ENCODE assay signal across 12 cellular contexts in genomic region chr10:74822583-74823089, GRCh38. TPM values are rescaled to one million over a fixed set of nuclear protein-coding genes. Genes with fewer than 3 reads are reported as not detected.
DNase-seq lines count a peak whose midpoint lies in the region; ATAC-seq and TF ChIP-seq lines count a peak whose summit lies in the region.
"Had no signal": no experiment of that assay in that cellular context is flagged by ENCODE, and none has a peak within 500 bp of the region (broad histone marks: within the 10 kb centered on the region; RNA-seq: fewer than 3 reads in every experiment).

No MANE protein-coding gene starts in this region.

- H3K4me1 Mint-ChIP-seq in T-helper 2 cell treated with Interferon-gamma antibody and Interleukin-4, amounts not matched to agents 5 μg/mL and 100 μg/mL, for 36 hours (ENCODE audit: low read depth), result peaks cover 39% of the 10 kb centered on the region
- peaks cover 30% of the 10 kb centered on the region for H3K4me1 Mint-ChIP-seq in type B pancreatic cell (ENCODE audit: unreplicated experiment)
- H3K4me1 Mint-ChIP-seq in stimulated activated naive CD8-positive, alpha-beta T cell treated with anti-CD3 and anti-CD28 coated beads, Interleukin-15, amount 100 ng/mL, for 72 hours, result peaks cover 22% of the 10 kb centered on the region

- H3K4me3 ChIP-seq in heart left ventricle, result no peak overlapping the region
- H3K4me3 ChIP-seq in foreskin fibroblast (ENCODE audit: low read depth in 1 of 2, low read length in 2 of 2), result no peak overlapping the region

- TF ChIP-seq CTCF in heart left ventricle (IDR thresholded peaks at IDR 0.05) (no peak), foreskin fibroblast (IDR thresholded peaks at IDR 0.05; ENCODE audit: low read depth, low read length) (no peak), type B pancreatic cell (conservative IDR thresholded peaks at IDR 0.05) (no peak)

- peaks cover 0 to 42% (median 23%) of the 10 kb centered on the region in 12 donors for H3K4me1 ChIP-seq in heart left ventricle

- H3K4me3 Mint-ChIP-seq in T-helper 2 cell treated with Interferon-gamma antibody and Interleukin-4, amounts not matched to agents 5 μg/mL and 100 μg/mL, for 36 hours, result peak overlapping the region; percentile 88
- peak overlapping the region; percentile 88 for H3K4me3 Mint-ChIP-seq in type B pancreatic cell
- no peak overlapping the region for H3K4me3 Mint-ChIP-seq in stimulated activated naive CD8-positive, alpha-beta T cell treated with anti-CD3 and anti-CD28 coated beads, Interleukin-15, amount 100 ng/mL, for 72 hours

- H3K27me3 ChIP-seq in heart left ventricle, result no peaks in the 10 kb centered on the region

- no peaks in the 10 kb centered on the region for H3K9me3 ChIP-seq in heart left ventricle

- H3K36me3 Mint-ChIP-seq in T-helper 2 cell treated with Interferon-gamma antibody and Interleukin-4, amounts not matched to agents 5 μg/mL and 100 μg/mL, for 36 hours (ENCODE audit: low read depth), result no peaks in the 10 kb centered on the region
- peaks cover 9% of the 10 kb centered on the region for H3K36me3 Mint-ChIP-seq in type B pancreatic cell

- 34 to 48% (median 39%) methylated on average over 2 of the region's 2 CpGs for WGBS in heart left ventricle, 4 donors

- no peak overlapping the region for H3K27ac Mint-ChIP-seq in T-helper 2 cell treated with Interferon-gamma antibody and Interleukin-4, amounts not matched to agents 5 μg/mL and 100 μg/mL, for 36 hours
- H3K27ac Mint-ChIP-seq in type B pancreatic cell, result no peak overlapping the region
- H3K27ac Mint-ChIP-seq in stimulated activated naive CD8-positive, alpha-beta T cell treated with anti-CD3 and anti-CD28 coated beads, Interleukin-15, amount 100 ng/mL, for 72 hours, result no peak overlapping the region

- peak overlapping the region; percentile 22 to 99 (median 44) for H3K27ac ChIP-seq in heart left ventricle
- H3K27ac ChIP-seq: RWPE1 had no signal

- no peaks in the 10 kb centered on the region for H3K27me3 Mint-ChIP-seq in T-helper 2 cell treated with Interferon-gamma antibody and Interleukin-4, amounts not matched to agents 5 μg/mL and 100 μg/mL, for 36 hours (ENCODE audit: low read depth)
- no peaks in the 10 kb centered on the region for H3K27me3 Mint-ChIP-seq in type B pancreatic cell
- H3K27me3 Mint-ChIP-seq in stimulated activated naive CD8-positive, alpha-beta T cell treated with anti-CD3 and anti-CD28 coated beads, Interleukin-15, amount 100 ng/mL, for 72 hours, result no peaks in the 10 kb centered on the region

- ATAC-seq in heart left ventricle, result no peak
- ATAC-seq in left cardiac atrium, result no peak
- ATAC-seq in stimulated activated naive CD8-positive, alpha-beta T cell treated with anti-CD3 and anti-CD28 coated beads, Interleukin-15, amount 100 ng/mL, for 72 hours, result no peak

- DNase-seq in heart left ventricle (no peak), left cardiac atrium (no peak), foreskin fibroblast (peak; percentile 66 to 83), type B pancreatic cell (ENCODE audit: extremely low spot score, unreplicated experiment) (no peak), NCI-H446 (lab: John Stamatoyannopoulos, UW) (no peak)
- no peak for DNase-seq in T-helper 2 cell treated with Interferon-gamma antibody and Interleukin-4, amounts not matched to agents 5 μg/mL and 100 μg/mL, for 36 hours (ENCODE audit: low spot score)
- no peak for DNase-seq in stimulated activated naive CD8-positive, alpha-beta T cell treated with anti-CD3 and anti-CD28 coated beads, Interleukin-15, amount 100 ng/mL, for 72 hours
- DNase-seq in stimulated activated CD4-positive, alpha-beta T cell treated with anti-CD3 and anti-CD28 coated beads, Interleukin-4, amount 100 ng/mL, for 24 hours, result no peak
- DNase-seq: glutamatergic neuron; NCI-H1417 treated with DMSO at 0.1 percent for 48 hours; stimulated activated CD4-positive, alpha-beta T cell treated with anti-CD3 and anti-CD28 coated beads, Interleukin-4, amount 100 ng/mL, for 4 hours had no signal

- TF ChIP-seq POLR2A in heart left ventricle (IDR thresholded peaks at IDR 0.05), result no peak

- H3K9me3 Mint-ChIP-seq in T-helper 2 cell treated with Interferon-gamma antibody and Interleukin-4, amounts not matched to agents 5 μg/mL and 100 μg/mL, for 36 hours, result no peaks in the 10 kb centered on the region
- no peaks in the 10 kb centered on the region for H3K9me3 Mint-ChIP-seq in type B pancreatic cell
- no peaks in the 10 kb centered on the region for H3K9me3 Mint-ChIP-seq in stimulated activated naive CD8-positive, alpha-beta T cell treated with anti-CD3 and anti-CD28 coated beads, Interleukin-15, amount 100 ng/mL, for 72 hours

- no peaks in the 10 kb centered on the region for H3K36me3 ChIP-seq in heart left ventricle

- intact Hi-C loops in heart left ventricle (cut with DNase I), result loop anchor here in 9 of 10 donors (5.0 to 10.0 kb wide), 9 partner anchors 162 to 1048 kb away; partner anchors contain the start of gene COMTD1 (in 2 of the 9)
- intact Hi-C loops in left cardiac atrium (cut with DNase I), result loop anchor here in 1 of 2 donors (10.0 kb wide), 2 partner anchors 228 to 282 kb away; a partner anchor contains a TSS

RNA-seq across cellular contexts. Expression of gene KAT6B, which starts 3.8 kb away (rescaled TPM):
- total RNA-seq in heart left ventricle, result 10 to 100 TPM; 36.8 to 61.3 (median 46.9) TPM
- polyA plus RNA-seq in heart left ventricle, result 10 to 100 TPM; 10.4 to 11.4 TPM
- 10 to 100 TPM; 25.2 to 37.0 TPM for total RNA-seq in left cardiac atrium
- total RNA-seq in type B pancreatic cell (ENCODE audit: low replicate concordance), result 21.5 and 48.3 TPM in 2 replicates

Comparison
In these comparisons a context has a peak if more than half of its experiments do, and no peak if none do; other contexts are left out.
1. DNase-seq: peak in foreskin fibroblast (2 of 2); none in heart left ventricle (0 of 5), left cardiac atrium (single experiment), T-helper 2 cell treated with Interferon-gamma antibody and Interleukin-4, amounts not matched to agents 5 μg/mL and 100 μg/mL, for 36 hours (single experiment), type B pancreatic cell (single experiment), stimulated activated naive CD8-positive, alpha-beta T cell treated with anti-CD3 and anti-CD28 coated beads, Interleukin-15, amount 100 ng/mL, for 72 hours (0 of 2), NCI-H446 (0 of 2) and stimulated activated CD4-positive, alpha-beta T cell treated with anti-CD3 and anti-CD28 coated beads, Interleukin-4, amount 100 ng/mL, for 24 hours (single experiment).
2. H3K4me3 Mint-ChIP-seq: peak in T-helper 2 cell treated with Interferon-gamma antibody and Interleukin-4, amounts not matched to agents 5 μg/mL and 100 μg/mL, for 36 hours (single experiment) and type B pancreatic cell (single experiment); none in stimulated activated naive CD8-positive, alpha-beta T cell treated with anti-CD3 and anti-CD28 coated beads, Interleukin-15, amount 100 ng/mL, for 72 hours (0 of 2).